8 cellular contexts compared by ENCODE assay signal in the genomic region with DNA sequence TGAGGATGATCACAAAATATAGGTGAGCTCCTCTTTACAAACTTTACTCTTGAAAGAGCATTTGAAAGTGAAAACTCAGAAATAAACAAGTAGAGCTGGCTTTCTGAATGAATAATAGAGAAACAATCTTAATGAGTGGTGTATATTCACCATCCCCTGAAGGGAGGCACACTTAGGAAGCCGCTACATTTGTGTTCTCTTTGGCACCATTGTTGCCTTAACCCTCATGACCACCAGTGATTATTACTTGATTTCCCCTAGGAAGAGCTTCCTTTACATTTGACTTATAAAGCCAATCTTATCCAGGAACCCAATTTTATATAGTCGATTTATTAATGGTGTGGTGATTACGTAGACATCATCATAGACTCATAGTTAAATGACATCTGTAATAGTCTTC.
"Had no signal": no experiment of that assay in that cellular context is flagged by ENCODE, and none has a peak within 500 bp of the region (broad histone marks: within the 10 kb centered on the region; RNA-seq: fewer than 3 reads in every experiment).

No MANE protein-coding gene starts in this region.

- H3K4me3 ChIP-seq: GM12878 had no signal

- FAIRE-seq: G401.6, GM12878, GM12891, GM12892, GM18507, GM19239 had no signal

- DNase-seq: GDM1, GF-D8 had no signal

- ATAC-seq: GM12878 had no signal
